In genomic region chr2:36478999-36479398, GRCh38 we compare ENCODE assay signal across 14 cellular contexts.
DNase-seq lines count a peak whose midpoint lies in the region; ATAC-seq and TF ChIP-seq lines count a peak whose summit lies in the region.
"Had no signal": no experiment of that assay in that cellular context is flagged by ENCODE, and none has a peak within 500 bp of the region (broad histone marks: within the 10 kb centered on the region; RNA-seq: fewer than 3 reads in every experiment).

No MANE protein-coding gene starts in this region.

- BruUV-seq in HCT116 (replicated peaks; lab: Mats Ljungman, UMichigan), result no TSS peak
- BruUV-seq in Panc1 (replicated peaks; lab: Mats Ljungman, UMichigan), result no TSS peak

- no peak for DNase-seq in HCT116 (ENCODE audit: low read depth, low spot score)
- DNase-seq in Panc1 (ENCODE audit: low read depth, low spot score), result no peak
- DNase-seq in fibroblast of lung (ENCODE audit: low read depth in 2 of 2), result no peak
- DNase-seq in spleen, result no peak
- DNase-seq in GM10248 (ENCODE audit: extremely low spot score), result no peak
- DNase-seq: activated CD8-positive, alpha-beta memory T cell treated with anti-CD3 and anti-CD28 coated beads, Interleukin-2, amount 50 U/mL, for 4 hours; CD4-positive, CD25-positive, alpha-beta regulatory T cell; midbrain; NCI-H146; NCI-H526 treated with DMSO at 0.1 percent for 48 hours; posterior cingulate gyrus; stimulated activated naive CD4-positive, alpha-beta T cell treated with Interleukin-2 at 50 U/mL for 16 hours had no signal

- peaks cover 0 to 21% of the 10 kb centered on the region in 2 experiments; a peak in 1 of 4 replicates for H3K36me3 ChIP-seq in HCT116 (ENCODE audit: control insufficient read depth in 1 of 2, insufficient read depth in 2 of 2, low read length in 2 of 2)
- H3K36me3 ChIP-seq in Panc1 (ENCODE audit: control insufficient read depth, insufficient read depth, low read length), result peaks cover 68% of the 10 kb centered on the region
- peaks cover 33% of the 10 kb centered on the region for H3K36me3 ChIP-seq in fibroblast of lung (ENCODE audit: control insufficient read depth, insufficient read depth, low read length)
- peaks cover 0 to 86% (median 22%) of the 10 kb centered on the region in 6 donors for H3K36me3 ChIP-seq in spleen

- H3K27me3 ChIP-seq in HCT116 (ENCODE audit: insufficient read depth, low read length) (no peaks in the 10 kb centered on the region), Panc1 (ENCODE audit: control insufficient read depth, insufficient read depth, low read length) (no peaks in the 10 kb centered on the region), fibroblast of lung (ENCODE audit: control insufficient read depth, insufficient read depth, low read length) (no peaks in the 10 kb centered on the region), spleen (replicated peaks in 1 of 7) (no peaks in the 10 kb centered on the region)

- H3K4me1 ChIP-seq in HCT116 (ENCODE audit: control insufficient read depth in 1 of 2, insufficient read depth in 2 of 2, low read length in 2 of 2), result peaks cover 0 to 22% of the 10 kb centered on the region in 2 experiments; a peak in 3 of 4 replicates
- peaks cover 61% of the 10 kb centered on the region for H3K4me1 ChIP-seq in Panc1 (ENCODE audit: control insufficient read depth, insufficient read depth, low read length)
- H3K4me1 ChIP-seq in fibroblast of lung (ENCODE audit: control insufficient read depth, extremely low read depth, insufficient read depth, low read length), result peaks cover 45% of the 10 kb centered on the region
- peaks cover 0 to 25% (median 15%) of the 10 kb centered on the region in 6 donors for H3K4me1 ChIP-seq in spleen

- no peak overlapping the region for H3K9ac ChIP-seq in HCT116 (ENCODE audit: low read length)
- H3K9ac ChIP-seq in fibroblast of lung (ENCODE audit: insufficient read depth, low read length), result no peak overlapping the region

- H2AFZ ChIP-seq in HCT116 (ENCODE audit: low read depth, low read length, poor library complexity, severe bottlenecking), result no peak overlapping the region
- H2AFZ ChIP-seq in fibroblast of lung (ENCODE audit: low read length), result no peak overlapping the region

- intact Hi-C loops in HCT116 (cut with micrococcal nuclease), result no loop called here
- intact Hi-C loops in Panc1 (cut with micrococcal nuclease; ENCODE audit: unreplicated experiment), result no loop called here
- intact Hi-C loops in spleen (cut with DNase I; ENCODE audit: low total_unique reads), result loop anchor here (10.0 kb wide), 1 partner anchor 124 kb away; the partner anchor contains the start of gene CRIM1

- TF ChIP-seq CTCF in HCT116 (IDR thresholded peaks at IDR 0.05 in 2 of 3, conservative IDR thresholded peaks at IDR 0.05 in 1 of 3; ENCODE audit: borderline replicate concordance in 1 of 3, insufficient read depth in 1 of 3, low read depth in 2 of 3, low read length in 2 of 3) (no peak), Panc1 (IDR thresholded peaks at IDR 0.05) (no peak), fibroblast of lung (conservative IDR thresholded peaks at IDR 0.05 in 1 of 2, IDR thresholded peaks at IDR 0.05 in 1 of 2; ENCODE audit: low read depth in 1 of 2, low read length in 2 of 2) (no peak), spleen (IDR thresholded peaks at IDR 0.05 in 8 of 11, conservative IDR thresholded peaks at IDR 0.05 in 3 of 11) (no peak), GM10248 (IDR thresholded peaks at IDR 0.05; ENCODE audit: control extremely low read depth, extremely low read depth, low read depth, missing control alignments) (no peak)

- no peak for ATAC-seq in HCT116
- ATAC-seq in Panc1, result no peak
- no peak for ATAC-seq in esophagus mucosa
- no peak for ATAC-seq in GM18498 (IDR thresholded peaks at IDR 0.05; ENCODE audit: unreplicated experiment)

- RAD21 ChIA-PET in HCT116 (lab: Charles Lee; ENCODE audit: low non-redundant PET in 1 of 2, low total read pairs in 2 of 2, uncharacterized antibody in 2 of 2, unreplicated experiment in 2 of 2), result no interaction called here

- WGBS in spleen, 5 donors, result 29 to 48% (median 42%) methylated on average over 4 of the region's 4 CpGs

- TF ChIP-seq POLR2A in HCT116 (IDR thresholded peaks at IDR 0.05; ENCODE audit: borderline replicate concordance, extremely low read depth, insufficient read depth, insufficient read length) (no peak), spleen (IDR thresholded peaks at IDR 0.05) (no peak)

- no peak overlapping the region for H3K4me2 ChIP-seq in HCT116 (ENCODE audit: low read length)
- H3K4me2 ChIP-seq in fibroblast of lung (ENCODE audit: extremely low read depth, insufficient read depth, low read length), result peak overlapping the region; percentile 13

- in situ Hi-C loops in Panc1 (cut with HindIII; ENCODE audit: low pct_unique_long_range_greater_than_20kb, low sequenced_read_pairs), result no loop called here

- H3K9me3 ChIP-seq in HCT116 (ENCODE audit: control insufficient read depth in 1 of 2, insufficient read depth in 1 of 2, low read depth in 1 of 2, low read length in 2 of 2) (peaks cover 10 to 16% of the 10 kb centered on the region in 2 experiments; a peak in 3 of 4 replicates), Panc1 (ENCODE audit: control insufficient read depth, insufficient read depth, low read depth, low read length) (peaks cover 34% of the 10 kb centered on the region), fibroblast of lung (ENCODE audit: control insufficient read depth, insufficient read depth, low read depth, low read length) (peaks cover 1% of the 10 kb centered on the region), spleen (peaks cover 0 to 33% (median 27%) of the 10 kb centered on the region in 8 donors)

- POLR2A ChIA-PET in HCT116 (lab: Charles Lee) (no interaction called here), Panc1 (lab: Charles Lee) (interaction anchor here (0.6 kb wide), 1 partner anchor 85 kb away, joined by 3 read pairs; no protein-coding TSS in a partner anchor), GM10248 (lab: Yijun Ruan, JAX) (no interaction called here)

- H3K79me2 ChIP-seq in HCT116 (ENCODE audit: insufficient read depth, low read length) (no peaks in the 10 kb centered on the region), fibroblast of lung (ENCODE audit: control insufficient read depth, insufficient read depth, low read length) (peaks cover 61% of the 10 kb centered on the region)

- H3K27ac ChIP-seq in HCT116 (ENCODE audit: low read depth, low read length) (peak overlapping the region; percentile 27; the same call in 1 of the 2 replicates), Panc1 (ENCODE audit: low read length) (peak overlapping the region; percentile 98), fibroblast of lung (ENCODE audit: insufficient read depth, low read length) (peak overlapping the region; percentile 83), spleen (peak overlapping the region in 5 of 8 donors; percentile 5 to 62 (median 46))

- H3K4me3 ChIP-seq in HCT116 (replicated peaks in 1 of 2; ENCODE audit: low read depth in 1 of 2, low read length in 2 of 2), result no peak overlapping the region
- H3K4me3 ChIP-seq in Panc1 (ENCODE audit: low read depth in 2 of 2, low read length in 2 of 2), result no peak overlapping the region
- no peak overlapping the region for H3K4me3 ChIP-seq in fibroblast of lung (replicated peaks in 1 of 4; ENCODE audit: control extremely low read depth in 1 of 4, insufficient read depth in 1 of 4, low read depth in 3 of 4, low read length in 4 of 4)
- H3K4me3 ChIP-seq in spleen, result no peak overlapping the region

- no peaks in the 10 kb centered on the region for H3K9me2 ChIP-seq in HCT116 (ENCODE audit: insufficient read depth)

- TF ChIP-seq RAD21 in HCT116 (IDR thresholded peaks at IDR 0.05; ENCODE audit: low read depth), result no peak

- CTCF ChIA-PET in HCT116 (lab: Charles Lee), result no interaction called here
- CTCF ChIA-PET in Panc1 (lab: Charles Lee), result no interaction called here
- CTCF ChIA-PET in GM10248 (lab: Yijun Ruan, JAX), result interaction anchor here (1.5 kb wide), 1 partner anchor 9 kb away, joined by 4 read pairs; no protein-coding TSS in a partner anchor

- no peaks in the 10 kb centered on the region for H4K20me1 ChIP-seq in HCT116 (ENCODE audit: insufficient read depth)
- H4K20me1 ChIP-seq in fibroblast of lung (ENCODE audit: control insufficient read depth, extremely low read depth, insufficient read depth, low read length), result no peaks in the 10 kb centered on the region

TF ChIP-seq in HCT116, 20 proteins besides CTCF, POLR2A, EP300 and RAD21 (continues in another document):
- no peak for TF ChIP-seq ZBTB33 (IDR thresholded peaks at IDR 0.05; ENCODE audit: extremely low read depth, insufficient replicate concordance, low read length)
- no peak for TF ChIP-seq ZFX (IDR thresholded peaks at IDR 0.05)
- TF ChIP-seq SRF (IDR thresholded peaks at IDR 0.05; ENCODE audit: low read depth), result no peak

Comparison
In these comparisons a context has a peak if more than half of its experiments do, and no peak if none do; other contexts are left out.
1. H3K27ac ChIP-seq: peak in every context shown above with its lines; median percentile 98 in Panc1; 83 in fibroblast of lung; 46 in spleen; 27 in HCT116.